Comparison of ENCODE assay signal across 33 cellular contexts in the genomic region with DNA sequence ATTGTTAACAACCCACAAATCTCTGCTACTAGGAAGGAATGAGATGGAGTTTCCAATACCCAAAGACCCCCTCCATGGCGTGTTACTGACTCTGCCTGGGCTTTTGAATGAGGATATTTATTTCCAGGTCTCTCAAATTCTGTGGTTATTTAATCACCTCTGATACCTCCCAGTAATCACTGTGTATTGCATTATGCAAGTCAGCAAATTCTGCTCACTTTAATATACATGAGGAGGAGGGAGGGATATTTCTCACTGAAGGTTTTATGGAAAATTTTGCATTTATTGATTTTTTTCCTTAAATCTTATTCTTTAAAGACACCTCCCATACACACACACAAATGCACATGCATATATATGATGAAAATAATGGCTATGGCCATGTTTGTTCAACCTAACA.
"Had no signal": no experiment of that assay in that cellular context is flagged by ENCODE, and none has a peak within 500 bp of the region (broad histone marks: within the 10 kb centered on the region; RNA-seq: fewer than 3 reads in every experiment).

No MANE protein-coding gene starts in this region.

- DNase-seq: activated B cell treated with CpG ODN at 0.5 μM for 24 hours; activated CD4-positive, alpha-beta memory T cell treated with anti-CD3 and anti-CD28 coated beads for 36 hours; activated CD4-positive, alpha-beta T cell treated with anti-CD3 and anti-CD28 coated beads for 4 hours; activated CD4-positive, alpha-beta T cell treated with anti-CD3 and anti-CD28 coated beads, Interleukin-2, amount 10 ng/mL, durations not matched to agents 24 days and 14 days; activated CD4-positive, alpha-beta T cell treated with anti-CD3 and anti-CD28 coated beads, Interleukin-2, amount 50 U/mL, for 1 hour; activated CD4-positive, alpha-beta T cell treated with anti-CD3 and anti-CD28 coated beads, Interleukin-2, amount 50 U/mL, for 4 hours; activated CD4-positive, CD25-positive, alpha-beta regulatory T cell treated with anti-CD3 and anti-CD28 coated beads, Interleukin-2, amount 50 U/mL, for 72 hours; activated CD8-positive, alpha-beta memory T cell treated with anti-CD3 and anti-CD28 coated beads, Interleukin-2, amount 50 U/mL, for 4 hours; activated CD8-positive, alpha-beta T cell treated with anti-CD3 and anti-CD28 coated beads for 36 hours; activated effector memory CD4-positive, alpha-beta T cell treated with anti-CD3 and anti-CD28 coated beads, Interleukin-2, amount 50 U/mL, for 16 hours; activated gamma-delta T cell treated with Interleukin-2 at 50 U/mL for 16 hours; activated naive CD4-positive, alpha-beta T cell; activated naive CD4-positive, alpha-beta T cell treated with anti-CD3 and anti-CD28 coated beads for 36 hours; activated naive CD4-positive, alpha-beta T cell treated with anti-CD3 and anti-CD28 coated beads, Interleukin-2, amount 50 U/mL, for 16 hours; activated naive CD8-positive, alpha-beta T cell treated with anti-CD3 and anti-CD28 coated beads for 36 hours; activated T-cell treated with anti-CD3 and anti-CD28 coated beads for 4 hours; activated T-cell treated with anti-CD3 and anti-CD28 coated beads, Interleukin-2, amount 50 U/mL, for 1 hour; activated T-cell treated with anti-CD3 and anti-CD28 coated beads, Interleukin-2, amount 50 U/mL, for 4 hours; activated T-cell treated with anti-CD3 and anti-CD28 coated beads, Interleukin-2, amount 50 U/mL, for 72 hours; adrenal gland; amniotic stem cell; aorta; body of pancreas; brain microvascular endothelial cell; central memory CD4-positive, alpha-beta T cell; T-helper 2 cell; T-helper 9 cell had no signal

- ATAC-seq: activated CD8-positive, alpha-beta T cell treated with anti-CD3 and anti-CD28 coated beads for 36 hours; activated naive CD4-positive, alpha-beta T cell treated with anti-CD3 and anti-CD28 coated beads, Interleukin-2, amount 50 U/mL, for 72 hours; activated T-cell treated with anti-CD3 and anti-CD28 coated beads, Interleukin-2, amount 50 U/mL, for 4 hours; activated T-cell treated with anti-CD3 and anti-CD28 coated beads, Interleukin-2, amount 50 U/mL, for 72 hours; activated T-helper 17 cell treated with anti-CD3 and anti-CD28 coated beads, Interleukin-2, amount 50 U/mL, for 72 hours; body of pancreas had no signal

- H3K9me3 ChIP-seq: adrenal gland, body of pancreas, breast epithelium had no signal

- H3K4me3 ChIP-seq: adrenal gland, body of pancreas, breast epithelium had no signal

- H3K27ac ChIP-seq: adrenal gland, body of pancreas, brain microvascular endothelial cell, breast epithelium, VCaP had no signal

- H3K4me1 ChIP-seq: adrenal gland, body of pancreas, breast epithelium had no signal

- H3K27me3 ChIP-seq: adrenal gland, body of pancreas, brain microvascular endothelial cell, breast epithelium had no signal

- FAIRE-seq: astrocyte, TTC549 had no signal

- H3K36me3 ChIP-seq: adrenal gland, brain microvascular endothelial cell, breast epithelium had no signal
